Comparison of ENCODE assay signal across 9 cellular contexts in the genomic region with DNA sequence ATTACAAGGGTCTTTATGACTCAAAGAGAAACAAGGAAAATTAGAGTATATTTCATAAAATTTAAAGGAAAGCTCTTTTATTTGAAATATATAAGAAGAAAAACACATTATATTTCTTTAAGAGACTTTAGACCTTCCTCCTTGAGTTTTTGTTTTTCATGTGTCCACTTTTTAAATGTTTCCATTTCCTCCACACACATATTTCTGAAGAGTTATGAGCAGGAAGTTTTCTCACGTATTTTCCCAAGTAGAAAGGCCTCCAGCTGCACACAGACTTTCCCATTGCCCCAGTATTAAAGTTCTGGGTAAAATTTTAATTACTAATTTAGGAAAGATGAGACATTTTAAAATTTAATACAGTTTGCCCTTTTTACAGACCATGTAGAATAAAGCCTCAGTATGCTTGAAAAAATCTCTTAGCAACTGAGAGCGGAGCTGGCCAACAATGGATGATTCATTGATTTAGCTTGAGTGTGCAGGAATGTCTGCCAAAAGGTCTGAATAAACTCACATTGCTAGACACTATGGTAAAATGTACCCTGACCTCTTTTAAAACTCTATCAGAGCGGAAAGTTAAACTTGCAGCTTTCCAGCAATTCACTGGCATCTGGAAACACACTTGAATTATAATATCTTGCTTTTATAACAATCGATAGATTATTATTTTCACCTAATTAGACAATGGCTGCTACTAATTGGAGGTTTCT. TPM values are rescaled to one million over a fixed set of nuclear protein-coding genes. Genes with fewer than 3 reads are reported as not detected.
DNase-seq lines count a peak whose midpoint lies in the region; ATAC-seq and TF ChIP-seq lines count a peak whose summit lies in the region.
"Had no signal": no experiment of that assay in that cellular context is flagged by ENCODE, and none has a peak within 500 bp of the region (broad histone marks: within the 10 kb centered on the region; RNA-seq: fewer than 3 reads in every experiment).

No MANE protein-coding gene starts in this region.

- ATAC-seq in HG02571 (IDR thresholded peaks at IDR 0.05; ENCODE audit: unreplicated experiment) (no peak), HG03457 (IDR thresholded peaks at IDR 0.05; ENCODE audit: unreplicated experiment) (no peak)
- ATAC-seq: activated T-helper 17 cell treated with anti-CD3 and anti-CD28 coated beads, Interleukin-2, amount 50 U/mL, for 72 hours had no signal

- TF ChIP-seq CTCF in colonic mucosa (IDR thresholded peaks at IDR 0.05) (no peak), liver (IDR thresholded peaks at IDR 0.05; ENCODE audit: low read depth, low read length, missing input control) (no peak)

- intact Hi-C loops in colonic mucosa (cut with DNase I) = loop anchor here (10.0 kb wide), 1 partner anchor 58 kb away; a partner anchor contains a TSS
- intact Hi-C loops in posterior cingulate gyrus (cut with DNase I) = no loop called here

- TF ChIP-seq RAD21 in Ishikawa (IDR thresholded peaks at IDR 0.05; ENCODE audit: low read depth) (no peak), liver (IDR thresholded peaks at IDR 0.05) (peak; percentile 56 to 58)

- peak; percentile 60 for DNase-seq in colonic mucosa
- DNase-seq in superior temporal gyrus (ENCODE audit: extremely low spot score) = peak; percentile 75
- no peak for DNase-seq in KG1 (lab: John Stamatoyannopoulos, UW)
- no peak for DNase-seq in posterior cingulate gyrus

- H3K9me3 ChIP-seq in colonic mucosa = no peaks in the 10 kb centered on the region
- H3K9me3 ChIP-seq in liver (ENCODE audit: control insufficient read depth in 4 of 4, low read length in 3 of 4) = no peaks in the 10 kb centered on the region

- peak overlapping the region; percentile 42 for H3K27ac ChIP-seq in colonic mucosa
- H3K27ac ChIP-seq in liver (ENCODE audit: low read depth in 1 of 2, low read length in 2 of 2) = peak overlapping the region; percentile 79 to 91

- peak; percentile 68; the same call in 1 of the 2 replicates for TF ChIP-seq EP300 in Ishikawa (IDR thresholded peaks at IDR 0.05; ENCODE audit: borderline replicate concordance)

- H3K27me3 ChIP-seq in colonic mucosa = no peaks in the 10 kb centered on the region
- no peaks in the 10 kb centered on the region for H3K27me3 ChIP-seq in liver (ENCODE audit: control insufficient read depth in 4 of 4, insufficient read depth in 4 of 4, low read length in 3 of 4)

- H3K4me3 ChIP-seq in colonic mucosa = no peak overlapping the region
- peak overlapping the region in 2 of 3 donors; percentile 27 to 50 for H3K4me3 ChIP-seq in liver (ENCODE audit: low read depth in 1 of 3, low read length in 3 of 3)

- H3K9ac ChIP-seq in colonic mucosa (ENCODE audit: low read depth in 2 of 2, low read length in 2 of 2) (no peak overlapping the region), liver (ENCODE audit: low read depth in 1 of 2, low read length in 2 of 2) (peak overlapping the region; percentile 33 to 69)

- WGBS in liver = 13% methylated on average over 4 of the region's 4 CpGs

- H3K36me3 ChIP-seq in colonic mucosa = no peaks in the 10 kb centered on the region
- H3K36me3 ChIP-seq in liver (ENCODE audit: control insufficient read depth in 4 of 4, insufficient read depth in 3 of 4, low read depth in 1 of 4, low read length in 3 of 4) = no peaks in the 10 kb centered on the region

- peaks cover 5% of the 10 kb centered on the region for H3K4me1 ChIP-seq in colonic mucosa
- peaks cover 4 to 39% (median 17%) of the 10 kb centered on the region in 4 donors for H3K4me1 ChIP-seq in liver (ENCODE audit: control insufficient read depth in 4 of 4, insufficient read depth in 4 of 4, low read length in 3 of 4)

TF ChIP-seq in Ishikawa, 13 proteins besides CTCF, POLR2A, EP300 and RAD21:
- peak; percentile 85 for TF ChIP-seq TEAD4 (IDR thresholded peaks at IDR 0.05)
- peak; percentile 87 for TF ChIP-seq NFIC (IDR thresholded peaks at IDR 0.05)
- TF ChIP-seq, protein P1, sequence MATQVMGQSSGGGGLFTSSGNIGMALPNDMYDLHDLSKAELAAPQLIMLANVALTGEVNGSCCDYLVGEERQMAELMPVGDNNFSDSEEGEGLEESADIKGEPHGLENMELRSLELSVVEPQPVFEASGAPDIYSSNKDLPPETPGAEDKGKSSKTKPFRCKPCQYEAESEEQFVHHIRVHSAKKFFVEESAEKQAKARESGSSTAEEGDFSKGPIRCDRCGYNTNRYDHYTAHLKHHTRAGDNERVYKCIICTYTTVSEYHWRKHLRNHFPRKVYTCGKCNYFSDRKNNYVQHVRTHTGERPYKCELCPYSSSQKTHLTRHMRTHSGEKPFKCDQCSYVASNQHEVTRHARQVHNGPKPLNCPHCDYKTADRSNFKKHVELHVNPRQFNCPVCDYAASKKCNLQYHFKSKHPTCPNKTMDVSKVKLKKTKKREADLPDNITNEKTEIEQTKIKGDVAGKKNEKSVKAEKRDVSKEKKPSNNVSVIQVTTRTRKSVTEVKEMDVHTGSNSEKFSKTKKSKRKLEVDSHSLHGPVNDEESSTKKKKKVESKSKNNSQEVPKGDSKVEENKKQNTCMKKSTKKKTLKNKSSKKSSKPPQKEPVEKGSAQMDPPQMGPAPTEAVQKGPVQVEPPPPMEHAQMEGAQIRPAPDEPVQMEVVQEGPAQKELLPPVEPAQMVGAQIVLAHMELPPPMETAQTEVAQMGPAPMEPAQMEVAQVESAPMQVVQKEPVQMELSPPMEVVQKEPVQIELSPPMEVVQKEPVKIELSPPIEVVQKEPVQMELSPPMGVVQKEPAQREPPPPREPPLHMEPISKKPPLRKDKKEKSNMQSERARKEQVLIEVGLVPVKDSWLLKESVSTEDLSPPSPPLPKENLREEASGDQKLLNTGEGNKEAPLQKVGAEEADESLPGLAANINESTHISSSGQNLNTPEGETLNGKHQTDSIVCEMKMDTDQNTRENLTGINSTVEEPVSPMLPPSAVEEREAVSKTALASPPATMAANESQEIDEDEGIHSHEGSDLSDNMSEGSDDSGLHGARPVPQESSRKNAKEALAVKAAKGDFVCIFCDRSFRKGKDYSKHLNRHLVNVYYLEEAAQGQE (IDR thresholded peaks at IDR 0.05; ENCODE audit: low read depth) = peak; percentile 44; the same call in 1 of the 2 replicates
- no peak for TF ChIP-seq TAF1 (IDR thresholded peaks at IDR 0.05; ENCODE audit: low read depth)
- TF ChIP-seq EGR1 (IDR thresholded peaks at IDR 0.05) = no peak
- TF ChIP-seq YY1 (IDR thresholded peaks at IDR 0.05; ENCODE audit: low read depth) = peak; percentile 49; the same call in 1 of the 2 replicates

TF ChIP-seq in liver, 16 proteins besides CTCF, POLR2A, EP300 and RAD21 (continues in another document):
- peak; percentile 47 for TF ChIP-seq NR2F2 (IDR thresholded peaks at IDR 0.05)
- TF ChIP-seq, protein P2, sequence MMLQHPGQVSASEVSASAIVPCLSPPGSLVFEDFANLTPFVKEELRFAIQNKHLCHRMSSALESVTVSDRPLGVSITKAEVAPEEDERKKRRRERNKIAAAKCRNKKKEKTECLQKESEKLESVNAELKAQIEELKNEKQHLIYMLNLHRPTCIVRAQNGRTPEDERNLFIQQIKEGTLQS (IDR thresholded peaks at IDR 0.05) = peak; percentile 40
- TF ChIP-seq, protein P3, sequence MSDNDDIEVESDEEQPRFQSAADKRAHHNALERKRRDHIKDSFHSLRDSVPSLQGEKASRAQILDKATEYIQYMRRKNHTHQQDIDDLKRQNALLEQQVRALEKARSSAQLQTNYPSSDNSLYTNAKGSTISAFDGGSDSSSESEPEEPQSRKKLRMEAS (IDR thresholded peaks at IDR 0.05) = peak; percentile 54
- TF ChIP-seq HNF4G (IDR thresholded peaks at IDR 0.05) = no peak
- TF ChIP-seq HNF4A (conservative IDR thresholded peaks at IDR 0.05) = peak; percentile 80 to 87
- TF ChIP-seq GABPA (IDR thresholded peaks at IDR 0.05 in 1 of 2, conservative IDR thresholded peaks at IDR 0.05 in 1 of 2) = no peak
- TF ChIP-seq, protein P1 (IDR thresholded peaks at IDR 0.05) = peak; percentile 70
- peak; percentile 80 for TF ChIP-seq SP1 (IDR thresholded peaks at IDR 0.05)
- TF ChIP-seq RXRA (IDR thresholded peaks at IDR 0.05) = peak; percentile 79 to 84
- TF ChIP-seq FOXA2 (IDR thresholded peaks at IDR 0.05) = peak; percentile 41

RNA-seq across cellular contexts. Expression of a gene that starts 57.9 kb away (rescaled TPM):
- 100 to 1,000 TPM; 130 to 144 TPM for total RNA-seq in colonic mucosa
- 10 to 100 TPM; 29.7 to 33.7 TPM for total RNA-seq in liver
- 10 to 100 TPM; 25.8 to 42.7 TPM for polyA plus RNA-seq in liver

Comparison
In these comparisons a context has a peak if more than half of its experiments do, and no peak if none do; other contexts are left out.
1. DNase-seq: peak in colonic mucosa (single experiment) and superior temporal gyrus (single experiment); none in KG1 (single experiment) and posterior cingulate gyrus (0 of 10).
2. H3K9ac ChIP-seq: peak in liver (2 of 2); none in colonic mucosa (0 of 2).